8 cellular contexts compared by ENCODE assay signal in the genomic region with DNA sequence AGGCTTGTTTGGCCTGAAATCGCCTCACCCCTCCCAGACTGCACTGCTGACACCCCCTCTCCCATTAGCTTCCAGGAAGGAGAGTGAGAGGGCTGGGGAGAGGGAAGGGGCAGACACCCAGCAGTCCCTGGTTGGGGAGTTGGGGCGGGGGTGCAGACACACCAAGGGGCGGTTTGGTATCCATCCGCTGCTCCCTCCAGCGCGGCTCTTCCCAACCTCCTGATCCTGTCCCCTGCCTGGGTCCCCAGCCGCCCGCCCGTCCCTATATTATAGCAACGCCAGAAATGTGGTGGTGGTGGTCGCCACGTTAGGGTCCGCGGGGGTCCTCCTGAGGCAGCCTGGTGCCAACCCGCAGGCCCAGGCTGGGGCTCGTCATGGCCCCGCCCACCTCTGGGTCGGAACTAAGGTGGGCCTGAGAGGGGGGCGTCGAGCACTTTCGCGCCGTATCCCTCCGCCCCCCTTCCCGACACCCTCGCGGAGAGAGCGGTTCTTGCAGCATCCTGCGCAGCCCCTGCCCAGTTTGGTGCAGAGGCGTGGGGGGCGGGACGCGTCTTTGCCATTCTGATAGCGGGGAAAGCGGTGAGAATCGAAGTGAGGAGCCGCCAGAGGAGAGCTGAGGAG. TPM values are rescaled to one million over a fixed set of nuclear protein-coding genes. Genes with fewer than 3 reads are reported as not detected.
DNase-seq lines count a peak whose midpoint lies in the region; ATAC-seq and TF ChIP-seq lines count a peak whose summit lies in the region.

No MANE protein-coding gene starts in this region.

- peak; percentile 49 for ATAC-seq in left lung
- ATAC-seq in HG03469 (IDR thresholded peaks at IDR 0.05; ENCODE audit: unreplicated experiment), result no peak

- no peaks in the 10 kb centered on the region for H3K4me1 ChIP-seq in ascending aorta
- H3K4me1 ChIP-seq in left lung, result peaks cover 0 to 4% of the 10 kb centered on the region in 2 donors
- peaks cover 0 to 8% (median 0%) of the 10 kb centered on the region in 4 donors for H3K4me1 ChIP-seq in tibial artery

- no peaks in the 10 kb centered on the region for H3K27me3 ChIP-seq in ascending aorta
- no peaks in the 10 kb centered on the region for H3K27me3 ChIP-seq in left lung
- H3K27me3 ChIP-seq in tibial artery, result no peaks in the 10 kb centered on the region

- intact Hi-C loops in ascending aorta (cut with DNase I), result no loop called here
- intact Hi-C loops in left lung (cut with DNase I), result no loop called here
- intact Hi-C loops in tibial artery (cut with DNase I; ENCODE audit: low total_unique reads), result no loop called here

- DNase-seq in activated CD4-positive, alpha-beta T cell treated with anti-CD3 and anti-CD28 coated beads for 1 hour, result peak; percentile 7
- no peak for DNase-seq in activated CD4-positive, alpha-beta T cell treated with anti-CD3 and anti-CD28 coated beads, Interleukin-2, amount 50 U/mL, for 1 hour
- DNase-seq in ascending aorta (ENCODE audit: low spot score in 2 of 2) (no peak), left lung (peak in 1 of 2 donors; percentile 52), tibial artery (no peak), glomerular visceral epithelial cell (ENCODE audit: extremely low spot score) (no peak), COR-L47 (lab: John Stamatoyannopoulos, UW) (no peak)

- H3K4me3 ChIP-seq in ascending aorta, result peak overlapping the region; percentile 66 to 71
- peak overlapping the region; percentile 38 to 44 for H3K4me3 ChIP-seq in left lung
- peak overlapping the region; percentile 54 to 66 for H3K4me3 ChIP-seq in tibial artery

- H3K36me3 ChIP-seq in ascending aorta (no peaks in the 10 kb centered on the region), left lung (no peaks in the 10 kb centered on the region), tibial artery (no peaks in the 10 kb centered on the region)

- TF ChIP-seq CTCF in ascending aorta (IDR thresholded peaks at IDR 0.05) (no peak), left lung (IDR thresholded peaks at IDR 0.05) (no peak), tibial artery (IDR thresholded peaks at IDR 0.05) (no peak)

- H3K9me3 ChIP-seq in ascending aorta, result no peaks in the 10 kb centered on the region
- no peaks in the 10 kb centered on the region for H3K9me3 ChIP-seq in left lung
- no peaks in the 10 kb centered on the region for H3K9me3 ChIP-seq in tibial artery

- no peak overlapping the region for H3K27ac ChIP-seq in ascending aorta
- H3K27ac ChIP-seq in left lung, result no peak overlapping the region
- H3K27ac ChIP-seq in tibial artery, result no peak overlapping the region

RNA-seq across cellular contexts. Expression of a gene that starts 25.1 kb away (rescaled TPM):
- total RNA-seq in ascending aorta (1.7 TPM), left lung (1 to 10 TPM; 4.5 to 5.6 TPM)

RNA-seq across cellular contexts. Expression of a gene that starts 33.4 kb away (rescaled TPM):
- 8.7 TPM for total RNA-seq in ascending aorta
- total RNA-seq in left lung, result 10 to 100 TPM in 1 of 2 donors, 1 to 10 TPM in 1; 5.0 to 10.3 TPM
